8 cellular contexts compared by ENCODE assay signal in the genomic region with DNA sequence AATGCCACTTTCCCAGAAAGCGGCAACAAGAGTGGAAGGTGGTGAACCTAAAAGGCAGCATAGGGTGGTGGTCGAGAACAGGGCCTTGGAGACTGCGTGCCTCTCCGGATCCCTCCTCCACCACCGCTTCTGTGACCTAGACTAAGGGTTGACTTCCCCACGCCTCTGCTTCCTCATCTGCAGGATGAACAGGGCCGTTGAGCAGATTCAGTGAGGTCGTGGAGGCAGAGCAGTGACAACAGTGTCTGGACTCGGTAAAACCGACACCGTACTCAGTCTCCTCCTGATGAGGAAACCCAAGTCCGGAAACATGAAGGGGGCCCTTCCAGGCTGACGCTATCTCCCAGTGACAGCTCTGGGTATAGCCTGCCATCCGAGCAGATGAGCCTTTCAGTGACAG.
A peak's percentile ranks its signal among the peaks of the same experiment; 100 is the strongest.
DNase-seq lines count a peak whose midpoint lies in the region; ATAC-seq and TF ChIP-seq lines count a peak whose summit lies in the region.

No MANE protein-coding gene starts in this region.

- peaks cover 71% of the 10 kb centered on the region for H3K4me1 Mint-ChIP-seq in activated T-helper 17 cell treated with anti-CD3 and anti-CD28 coated beads, Interleukin-2, amount 50 U/mL, for 72 hours
- H3K4me1 Mint-ChIP-seq in neural crest cell = peaks cover 25% of the 10 kb centered on the region

- TF ChIP-seq CTCF in neural crest cell (conservative IDR thresholded peaks at IDR 0.05) = no peak

- no peak overlapping the region for H3K27ac Mint-ChIP-seq in activated T-helper 17 cell treated with anti-CD3 and anti-CD28 coated beads, Interleukin-2, amount 50 U/mL, for 72 hours
- peak overlapping the region; percentile 51 for H3K27ac Mint-ChIP-seq in neural crest cell (ENCODE audit: unreplicated experiment)

- peak; percentile 63 for TF ChIP-seq POLR2A in GM18505 (IDR thresholded peaks at IDR 0.05; ENCODE audit: borderline replicate concordance, extremely low read depth, insufficient read depth, insufficient read length)

- H3K9me3 Mint-ChIP-seq in activated T-helper 17 cell treated with anti-CD3 and anti-CD28 coated beads, Interleukin-2, amount 50 U/mL, for 72 hours = no peaks in the 10 kb centered on the region
- H3K9me3 Mint-ChIP-seq in neural crest cell = peaks cover 4% of the 10 kb centered on the region

- ATAC-seq in GM18505 (IDR thresholded peaks at IDR 0.05; ENCODE audit: unreplicated experiment) = no peak
- peak; percentile 45 for ATAC-seq in activated T-helper 17 cell treated with anti-CD3 and anti-CD28 coated beads, Interleukin-2, amount 50 U/mL, for 72 hours (replicated peaks)
- ATAC-seq in HG03196 (IDR thresholded peaks at IDR 0.05; ENCODE audit: unreplicated experiment) = no peak

- H3K27me3 Mint-ChIP-seq in activated T-helper 17 cell treated with anti-CD3 and anti-CD28 coated beads, Interleukin-2, amount 50 U/mL, for 72 hours = no peaks in the 10 kb centered on the region
- no peaks in the 10 kb centered on the region for H3K27me3 Mint-ChIP-seq in neural crest cell (ENCODE audit: low read depth)

- no peaks in the 10 kb centered on the region for H3K36me3 Mint-ChIP-seq in activated T-helper 17 cell treated with anti-CD3 and anti-CD28 coated beads, Interleukin-2, amount 50 U/mL, for 72 hours (ENCODE audit: low read depth)
- H3K36me3 Mint-ChIP-seq in neural crest cell (ENCODE audit: low read depth) = peaks cover 40% of the 10 kb centered on the region

- DNase-seq in MV-4-11 (lab: John Stamatoyannopoulos, UW) = peak; percentile 92
- DNase-seq in neural crest cell (ENCODE audit: low read depth, low spot score) = no peak
- DNase-seq in KG1 (lab: John Stamatoyannopoulos, UW) = no peak
- DNase-seq in NCI-H524 treated with DMSO at 0.1 percent for 48 hours (lab: John Stamatoyannopoulos, UW) = no peak
- DNase-seq in NCI-H1694 (lab: John Stamatoyannopoulos, UW) = no peak

- H3K4me3 Mint-ChIP-seq in activated T-helper 17 cell treated with anti-CD3 and anti-CD28 coated beads, Interleukin-2, amount 50 U/mL, for 72 hours = no peak overlapping the region
- H3K4me3 Mint-ChIP-seq in neural crest cell = no peak overlapping the region
